8 cellular contexts compared by ENCODE assay signal in genomic region chr1:8348777-8349472, GRCh38. TPM values are rescaled to one million over a fixed set of nuclear protein-coding genes. Genes with fewer than 3 reads are reported as not detected.
DNase-seq lines count a peak whose midpoint lies in the region; ATAC-seq, FAIRE-seq and TF ChIP-seq lines count a peak whose summit lies in the region.

No MANE protein-coding gene starts in this region.

- DNase-seq in CD4-positive, alpha-beta T cell: peak; percentile 60 to 77 (median 66)
- peak; percentile 68 for DNase-seq in PC-3
- peak; percentile 83 for DNase-seq in activated T-cell treated with anti-CD3 and anti-CD28 coated beads, Interleukin-2, amount 50 U/mL, for 24 hours
- DNase-seq in fibroblast of pulmonary artery (ENCODE audit: low read depth): peak; percentile 68
- DNase-seq in pancreas: peak; percentile 46 to 86 (median 75)
- peak; percentile 75 for DNase-seq in type B pancreatic cell (ENCODE audit: extremely low spot score, unreplicated experiment)
- DNase-seq in H4 (ENCODE audit: low spot score): no peak

- no peak for FAIRE-seq in pancreas (lab: Jason Lieb, UNC)

- H3F3A ChIP-seq in PC-3 (ENCODE audit: low read length, unreplicated experiment): no peaks in the 10 kb centered on the region

- H3K9ac ChIP-seq in PC-3 (ENCODE audit: low read length): no peak overlapping the region

- WGBS in pancreas, 2 donors: 18 to 19% methylated on average over 21 of the region's 21 CpGs

- no peaks in the 10 kb centered on the region for H3K27me3 Mint-ChIP-seq in CD4-positive, alpha-beta T cell
- H3K27me3 Mint-ChIP-seq in activated T-cell treated with anti-CD3 and anti-CD28 coated beads, Interleukin-2, amount 50 U/mL, for 24 hours: no peaks in the 10 kb centered on the region
- no peaks in the 10 kb centered on the region for H3K27me3 Mint-ChIP-seq in type B pancreatic cell

- no peaks in the 10 kb centered on the region for H4K20me1 ChIP-seq in PC-3 (ENCODE audit: low read length)

- H3K9me2 ChIP-seq in PC-3 (replicated peaks; ENCODE audit: low read length): no peaks in the 10 kb centered on the region

- peak; percentile 96 for ATAC-seq in CD4-positive, alpha-beta T cell (ENCODE audit: poor library complexity)
- ATAC-seq in HG03354 (IDR thresholded peaks at IDR 0.05; ENCODE audit: poor library complexity, severe bottlenecking, unreplicated experiment) (peak; percentile 66), PC-3 (peak; percentile 71), pancreas (peak; percentile 74 to 84 (median 82))

- peaks cover 4% of the 10 kb centered on the region for H3K4me1 ChIP-seq in PC-3 (ENCODE audit: insufficient read depth, low read length)
- H3K4me1 ChIP-seq in pancreas: no peaks in the 10 kb centered on the region

- H3K4me1 Mint-ChIP-seq in CD4-positive, alpha-beta T cell (ENCODE audit: low read depth): peaks cover 5% of the 10 kb centered on the region
- peaks cover 2% of the 10 kb centered on the region for H3K4me1 Mint-ChIP-seq in activated T-cell treated with anti-CD3 and anti-CD28 coated beads, Interleukin-2, amount 50 U/mL, for 24 hours (ENCODE audit: low read depth)
- peaks cover 14% of the 10 kb centered on the region for H3K4me1 Mint-ChIP-seq in type B pancreatic cell (ENCODE audit: unreplicated experiment)

- no peak overlapping the region for H3K4me3 Mint-ChIP-seq in CD4-positive, alpha-beta T cell
- no peak overlapping the region for H3K4me3 Mint-ChIP-seq in activated T-cell treated with anti-CD3 and anti-CD28 coated beads, Interleukin-2, amount 50 U/mL, for 24 hours
- H3K4me3 Mint-ChIP-seq in type B pancreatic cell: peak overlapping the region; percentile 18

- POLR2A ChIA-PET in CD4-positive, alpha-beta T cell (lab: Charles Lee): interaction anchor here (1.0 to 3.7 kb wide), 2 partner anchors 318 to 334 kb away, joined by 3 to 11 read pairs; no protein-coding TSS in a partner anchor
- POLR2A ChIA-PET in PC-3 (lab: Charles Lee; ENCODE audit: unreplicated experiment): interaction anchor here (0.5 kb wide), 1 partner anchor 30 kb away, joined by 3 read pairs; no protein-coding TSS in a partner anchor

- H3K36me3 ChIP-seq in PC-3 (ENCODE audit: low read depth, low read length) (peaks cover 4% of the 10 kb centered on the region; the same call in 1 of the 2 replicates), pancreas (peaks cover 0 to 6% (median 0%) of the 10 kb centered on the region in 3 donors)

- intact Hi-C loops in CD4-positive, alpha-beta T cell (cut with DNase I, micrococcal nuclease): loop anchor here (1.0 to 2.0 kb wide), 4 partner anchors 34 to 367 kb away; no protein-coding TSS in a partner anchor
- intact Hi-C loops in PC-3 (cut with micrococcal nuclease) (loop anchor here (1.0 kb wide), 2 partner anchors 367 to 374 kb away; no protein-coding TSS in a partner anchor), pancreas (cut with DNase I) (loop anchor here in 1 of 3 donors (10.0 kb wide), 1 partner anchor 674 kb away; no protein-coding TSS in a partner anchor)

- no peaks in the 10 kb centered on the region for H3K27me3 ChIP-seq in CD4-positive, alpha-beta T cell (ENCODE audit: control insufficient read depth, insufficient read depth, low read length)
- H3K27me3 ChIP-seq in PC-3 (ENCODE audit: low read length): no peaks in the 10 kb centered on the region
- no peaks in the 10 kb centered on the region for H3K27me3 ChIP-seq in pancreas

- TF ChIP-seq CTCF in CD4-positive, alpha-beta T cell (IDR thresholded peaks at IDR 0.05): peak; percentile 83
- TF ChIP-seq CTCF in PC-3 (conservative IDR thresholded peaks at IDR 0.05; ENCODE audit: low read depth, low read length): peak; percentile 90
- TF ChIP-seq CTCF in fibroblast of pulmonary artery (IDR thresholded peaks at IDR 0.05; ENCODE audit: low read length, missing control alignments): peak; percentile 66
- peak; percentile 55 to 85 (median 75) for TF ChIP-seq CTCF in pancreas (IDR thresholded peaks at IDR 0.05)
- peak; percentile 88 for TF ChIP-seq CTCF in type B pancreatic cell (conservative IDR thresholded peaks at IDR 0.05)

- H3K36me3 Mint-ChIP-seq in CD4-positive, alpha-beta T cell (ENCODE audit: low read depth): peaks cover 15% of the 10 kb centered on the region
- H3K36me3 Mint-ChIP-seq in activated T-cell treated with anti-CD3 and anti-CD28 coated beads, Interleukin-2, amount 50 U/mL, for 24 hours (ENCODE audit: low read depth): peaks cover 18% of the 10 kb centered on the region
- peaks cover 12% of the 10 kb centered on the region for H3K36me3 Mint-ChIP-seq in type B pancreatic cell

- no peak overlapping the region for H3K27ac Mint-ChIP-seq in CD4-positive, alpha-beta T cell
- H3K27ac Mint-ChIP-seq in activated T-cell treated with anti-CD3 and anti-CD28 coated beads, Interleukin-2, amount 50 U/mL, for 24 hours: no peak overlapping the region
- H3K27ac Mint-ChIP-seq in type B pancreatic cell: peak overlapping the region; percentile 73

- no TSS peak for BruUV-seq in PC-3 (replicated peaks; lab: Mats Ljungman, UMichigan)

- H3K79me2 ChIP-seq in PC-3 (ENCODE audit: low read length): no peaks in the 10 kb centered on the region

- no peaks in the 10 kb centered on the region for H3K9me3 Mint-ChIP-seq in CD4-positive, alpha-beta T cell
- H3K9me3 Mint-ChIP-seq in activated T-cell treated with anti-CD3 and anti-CD28 coated beads, Interleukin-2, amount 50 U/mL, for 24 hours: no peaks in the 10 kb centered on the region
- no peaks in the 10 kb centered on the region for H3K9me3 Mint-ChIP-seq in type B pancreatic cell

- H3K4me3 ChIP-seq in PC-3 (ENCODE audit: low read length) (no peak overlapping the region), fibroblast of pulmonary artery (replicated peaks; ENCODE audit: low read depth, low read length) (no peak overlapping the region), pancreas (no peak overlapping the region)

- H3K9me3 ChIP-seq in CD4-positive, alpha-beta T cell (ENCODE audit: control insufficient read depth, low read length): no peaks in the 10 kb centered on the region
- H3K9me3 ChIP-seq in PC-3 (ENCODE audit: low read length) (no peaks in the 10 kb centered on the region), pancreas (no peaks in the 10 kb centered on the region)

- H2AFZ ChIP-seq in PC-3 (ENCODE audit: low read length): no peak overlapping the region; the same call in 1 of the 2 replicates

- no peak overlapping the region for H3K27ac ChIP-seq in CD4-positive, alpha-beta T cell (ENCODE audit: low read depth, low read length)
- H3K27ac ChIP-seq in PC-3 (ENCODE audit: low read length) (no peak overlapping the region), pancreas (no peak overlapping the region)

- H3K4me2 ChIP-seq in PC-3 (ENCODE audit: low read length): no peak overlapping the region

- CTCF ChIA-PET in CD4-positive, alpha-beta T cell (lab: Charles Lee): interaction anchor here (0.6 to 4.8 kb wide), 10 partner anchors 33 to 373 kb away, joined by 3 to 31 read pairs (median 4); no protein-coding TSS in a partner anchor
- CTCF ChIA-PET in PC-3 (lab: Charles Lee): interaction anchor here (0.5 to 0.9 kb wide), 7 partner anchors 100 to 374 kb away, joined by 3 to 18 read pairs (median 6); no protein-coding TSS in a partner anchor

RNA-seq across cellular contexts. Expression of gene SLC45A1, which starts 31.0 kb away (rescaled TPM):
- total RNA-seq in CD4-positive, alpha-beta T cell: under 1 TPM; 0.88 to 0.98 TPM
- total RNA-seq in PC-3 (2014; rRNA removed) (0.62 and 0.75 TPM in 2 replicates), pancreas (under 1 TPM; 0.16 to 0.75 (median 0.41) TPM), type B pancreatic cell (ENCODE audit: low replicate concordance) (0.67 and 2.7 TPM in 2 replicates)
- 1 to 10 TPM; 1.4 to 1.8 TPM for polyA plus RNA-seq in pancreas
- total RNA-seq in H4 (2014; rRNA removed; shearing (Covaris generic)): 0.31 TPM in 1 of 2 replicates, not detected in the other
